Comparison of ENCODE assay signal across 13 cellular contexts in genomic region chr3:137768021-137768360, GRCh38. TPM values are rescaled to one million over a fixed set of nuclear protein-coding genes. Genes with fewer than 3 reads are reported as not detected.
DNase-seq lines count a peak whose midpoint lies in the region; ATAC-seq, FAIRE-seq and TF ChIP-seq lines count a peak whose summit lies in the region.
"Had no signal": no experiment of that assay in that cellular context is flagged by ENCODE, and none has a peak within 500 bp of the region (broad histone marks: within the 10 kb centered on the region; RNA-seq: fewer than 3 reads in every experiment).

No MANE protein-coding gene starts in this region.

- DNase-seq in A549 (ENCODE audit: low read depth in 1 of 2, low spot score in 1 of 2) (no peak), esophagus muscularis mucosa (ENCODE audit: extremely low spot score) (peak; percentile 85), neuronal stem cell (ENCODE audit: low spot score) (no peak), NCI-H345 (lab: John Stamatoyannopoulos, UW) (no peak), hippocampal formation (lab: John Stamatoyannopoulos, UW) (no peak)
- no peak for DNase-seq in activated CD4-positive, alpha-beta memory T cell treated with anti-CD3 and anti-CD28 coated beads for 36 hours
- no peak for DNase-seq in activated effector memory CD4-positive, alpha-beta T cell treated with Interleukin-2 at 50 U/mL for 16 hours
- DNase-seq: activated CD4-positive, alpha-beta T cell treated with anti-CD3 and anti-CD28 coated beads, Interleukin-2, amount 10 ng/mL, durations not matched to agents 24 days and 14 days; anterior cingulate cortex; CD4-positive, CD25-positive, alpha-beta regulatory T cell; NCI-H1092 treated with DMSO at 0.1 percent for 48 hours; OCI-M1 had no signal

- H3K27me3 Mint-ChIP-seq in activated CD4-positive, alpha-beta memory T cell treated with anti-CD3 and anti-CD28 coated beads for 36 hours: peaks cover 80% of the 10 kb centered on the region

- CTCF ChIA-PET in A549 (lab: Yijun Ruan, JAX): no interaction called here
- CTCF ChIA-PET in activated CD4-positive, alpha-beta memory T cell treated with anti-CD3 and anti-CD28 coated beads for 36 hours (lab: Charles Lee): no interaction called here

- no peak for TF ChIP-seq RAD21 in A549 (conservative IDR thresholded peaks at IDR 0.05 in 1 of 2, IDR thresholded peaks at IDR 0.05 in 1 of 2)

- H3K4me1 ChIP-seq in A549: peaks cover 19% of the 10 kb centered on the region; the same call in 1 of the 3 replicates
- peaks cover 88% of the 10 kb centered on the region for H3K4me1 ChIP-seq in HUES48 (ENCODE audit: control insufficient read depth, insufficient read depth, low read length)
- peaks cover 24 to 79% (median 67%) of the 10 kb centered on the region in 4 donors for H3K4me1 ChIP-seq in esophagus muscularis mucosa
- peaks cover 5 to 45% of the 10 kb centered on the region in 2 donors for H3K4me1 ChIP-seq in neuronal stem cell (ENCODE audit: control insufficient read depth in 2 of 2, insufficient read depth in 1 of 2, low read depth in 1 of 2, low read length in 2 of 2)

- H3K9me3 Mint-ChIP-seq in activated CD4-positive, alpha-beta memory T cell treated with anti-CD3 and anti-CD28 coated beads for 36 hours: no peaks in the 10 kb centered on the region

- H2BK12ac ChIP-seq in neuronal stem cell (ENCODE audit: low read length): no peak overlapping the region

- H2AFZ ChIP-seq in neuronal stem cell (ENCODE audit: low read length): peak overlapping the region; percentile 52

- peak overlapping the region; percentile 82 for H3K18ac ChIP-seq in neuronal stem cell (ENCODE audit: low read length)

- H4K91ac ChIP-seq in neuronal stem cell (ENCODE audit: low read depth, low read length, poor library complexity): no peak overlapping the region

- H3K23ac ChIP-seq in neuronal stem cell (ENCODE audit: low read depth, low read length, poor library complexity): no peak overlapping the region

- intact Hi-C loops in esophagus muscularis mucosa (cut with DNase I): no loop called here
- intact Hi-C loops in activated CD4-positive, alpha-beta memory T cell treated with anti-CD3 and anti-CD28 coated beads for 36 hours (cut with micrococcal nuclease): loop anchor here (5.0 kb wide), 1 partner anchor 1179 kb away; the partner anchor contains the start of genes FOXL2 and FOXL2NB

- no peaks in the 10 kb centered on the region for H3K79me1 ChIP-seq in neuronal stem cell (ENCODE audit: low read depth, low read length)

- H3K4me3 Mint-ChIP-seq in activated CD4-positive, alpha-beta memory T cell treated with anti-CD3 and anti-CD28 coated beads for 36 hours: no peak overlapping the region
- H3K4me3 Mint-ChIP-seq: activated CD4-positive, alpha-beta T cell treated with anti-CD3 and anti-CD28 coated beads, Interleukin-2, amount 10 ng/mL, durations not matched to agents 24 days and 14 days had no signal

- TF ChIP-seq POLR2A in A549 (IDR thresholded peaks at IDR 0.05; ENCODE audit: low read length) (no peak), esophagus muscularis mucosa (IDR thresholded peaks at IDR 0.05; ENCODE audit: low read depth) (no peak)

- H2BK5ac ChIP-seq in neuronal stem cell (ENCODE audit: low read length): no peak overlapping the region

- H3K36me3 ChIP-seq in HUES48 (ENCODE audit: control insufficient read depth, insufficient read depth, low read length) (no peaks in the 10 kb centered on the region), esophagus muscularis mucosa (no peaks in the 10 kb centered on the region), neuronal stem cell (replicated peaks in 1 of 2; ENCODE audit: control insufficient read depth in 2 of 2, insufficient read depth in 2 of 2, low read length in 2 of 2) (no peaks in the 10 kb centered on the region)

- no peak overlapping the region for H2BK120ac ChIP-seq in neuronal stem cell (ENCODE audit: low read depth, low read length)

- POLR2A ChIA-PET in A549 (lab: Yijun Ruan, JAX): no interaction called here
- POLR2A ChIA-PET in activated CD4-positive, alpha-beta memory T cell treated with anti-CD3 and anti-CD28 coated beads for 36 hours (lab: Charles Lee): no interaction called here

- H4K8ac ChIP-seq in neuronal stem cell (ENCODE audit: low read depth, low read length): no peak overlapping the region

- no peak overlapping the region for H3K4ac ChIP-seq in neuronal stem cell (ENCODE audit: low read length)

- no peak for TF ChIP-seq EP300 in A549 (IDR thresholded peaks at IDR 0.05)
- TF ChIP-seq EP300 in esophagus muscularis mucosa (IDR thresholded peaks at IDR 0.05): no peak

- H2BK15ac ChIP-seq in neuronal stem cell (ENCODE audit: low read length): no peak overlapping the region

- no peak overlapping the region for H3K14ac ChIP-seq in neuronal stem cell (ENCODE audit: low read length)

- H3K4me1 Mint-ChIP-seq in activated CD4-positive, alpha-beta memory T cell treated with anti-CD3 and anti-CD28 coated beads for 36 hours (ENCODE audit: low read depth): peaks cover 12% of the 10 kb centered on the region

- H3K27ac ChIP-seq in A549 (no peak overlapping the region), HUES48 (ENCODE audit: low read depth, low read length) (no peak overlapping the region), esophagus muscularis mucosa (replicated peaks in 1 of 4) (no peak overlapping the region), neuronal stem cell (replicated peaks; ENCODE audit: low read length) (no peak overlapping the region)

- no peaks in the 10 kb centered on the region for H3K9me3 ChIP-seq in A549
- no peaks in the 10 kb centered on the region for H3K9me3 ChIP-seq in HUES48 (ENCODE audit: control insufficient read depth, insufficient read depth, low read length)
- no peaks in the 10 kb centered on the region for H3K9me3 ChIP-seq in esophagus muscularis mucosa
- H3K9me3 ChIP-seq in neuronal stem cell (replicated peaks in 1 of 2; ENCODE audit: control insufficient read depth in 2 of 2, insufficient read depth in 1 of 2, low read depth in 1 of 2, low read length in 2 of 2): no peaks in the 10 kb centered on the region

- ATAC-seq in A549: 0 out of 6 replicates have a peak, but pooled peaks of 1 of the 2 experiments have one; percentile 26

- H3K27me3 ChIP-seq in HUES48 (ENCODE audit: control insufficient read depth, insufficient read depth, low read length) (peaks cover 100% of the 10 kb centered on the region), esophagus muscularis mucosa (peaks cover 0 to 98% (median 76%) of the 10 kb centered on the region in 4 donors), neuronal stem cell (ENCODE audit: control insufficient read depth in 3 of 3, insufficient read depth in 3 of 3, low read depth in 1 of 3, low read length in 3 of 3) (peaks cover 54 to 100% (median 92%) of the 10 kb centered on the region in 3 experiments)

- no peak overlapping the region for H3K9ac ChIP-seq in HUES48 (ENCODE audit: low read depth, low read length)
- H3K9ac ChIP-seq in neuronal stem cell (ENCODE audit: low read depth, low read length, poor library complexity): no peak overlapping the region

- H3K4me2 ChIP-seq in A549 (peak overlapping the region; percentile 61), neuronal stem cell (ENCODE audit: insufficient read depth, low read length, poor library complexity, severe bottlenecking) (peak overlapping the region; percentile 54)

- H3K4me3 ChIP-seq in A549 (peak overlapping the region; percentile 22; the same call in 2 of the 3 replicates), HUES48 (ENCODE audit: low read depth, low read length) (peak overlapping the region; percentile 48), esophagus muscularis mucosa (peak overlapping the region; percentile 38 to 49 (median 47)), neuronal stem cell (ENCODE audit: low read length in 2 of 2) (no peak overlapping the region)

- no peak overlapping the region for H3K27ac Mint-ChIP-seq in activated CD4-positive, alpha-beta memory T cell treated with anti-CD3 and anti-CD28 coated beads for 36 hours
- H3K27ac Mint-ChIP-seq: activated CD4-positive, alpha-beta T cell treated with anti-CD3 and anti-CD28 coated beads, Interleukin-2, amount 10 ng/mL, durations not matched to agents 24 days and 14 days; CD4-positive, CD25-positive, alpha-beta regulatory T cell had no signal

- H3K36me3 Mint-ChIP-seq in activated CD4-positive, alpha-beta memory T cell treated with anti-CD3 and anti-CD28 coated beads for 36 hours: peaks cover 2% of the 10 kb centered on the region
- H3K36me3 Mint-ChIP-seq: CD4-positive, CD25-positive, alpha-beta regulatory T cell had no signal

- TF ChIP-seq CTCF in A549 (IDR thresholded peaks at IDR 0.05): no peak
- TF ChIP-seq CTCF in esophagus muscularis mucosa (IDR thresholded peaks at IDR 0.05): no peak

- WGBS in A549 (ENCODE audit: missing lambda C conversion rate): 0% methylated on average over 7 of the region's 17 CpGs
- WGBS in esophagus muscularis mucosa: 0% methylated on average over 10 of the region's 17 CpGs
- WGBS in neuronal stem cell (ENCODE audit: extremely low coverage in 2 of 2, insufficient read length in 2 of 2, insufficient replicate concordance in 1 of 2), 2 donors: no CpG with 5 or more reads among the region's 17 CpGs

- H2AK5ac ChIP-seq in neuronal stem cell (ENCODE audit: low read depth, low read length): peak overlapping the region; percentile 88

- FAIRE-seq in A549 (lab: Jason Lieb, UNC): no peak

TF ChIP-seq in A549, 52 proteins besides CTCF, POLR2A, EP300 and RAD21 (continues in another document):
- TF ChIP-seq RFX5 (IDR thresholded peaks at IDR 0.05) (no peak), HES2 (IDR thresholded peaks at IDR 0.05) (no peak), FOSB (CRISPR knock-in tag; IDR thresholded peaks at IDR 0.05) (no peak), ELK1 (IDR thresholded peaks at IDR 0.05; ENCODE audit: low read depth, low read length) (no peak)

RNA-seq across cellular contexts. Expression of gene SOX14, which starts 3.9 kb away (rescaled TPM):
- polyA plus RNA-seq in A549 (2011; rRNA removed): not detected in 2 replicates
- not detected in 2 replicates for polyA plus RNA-seq in A549 (2012; cell fraction: cytosol; rRNA removed)
- polyA plus RNA-seq in A549 (2012; cell fraction: nucleus; rRNA removed): not detected in 2 replicates
- polyA plus RNA-seq in A549 (2017; fragmentation: RNase III; extraction: RNeasy Plus Mini Kit Qiagen cat#74134 plus additional on column Dnase treatment): not detected in 3 replicates
- not detected in 2 replicates for polyA minus RNA-seq in A549 (2011; rRNA and poly(A)+ RNA removed)
- total RNA-seq in esophagus muscularis mucosa: not detected
- polyA plus RNA-seq in neuronal stem cell (2013, experiment 1 of 2): 0.01 TPM
- 0.01 TPM for polyA plus RNA-seq in neuronal stem cell (2013, experiment 2 of 2)
- total RNA-seq in activated CD4-positive, alpha-beta memory T cell treated with anti-CD3 and anti-CD28 coated beads for 36 hours: not detected
- total RNA-seq: activated CD4-positive, alpha-beta T cell treated with anti-CD3 and anti-CD28 coated beads, Interleukin-2, amount 10 ng/mL, durations not matched to agents 24 days and 14 days; CD4-positive, CD25-positive, alpha-beta regulatory T cell had no signal
- polyA plus RNA-seq: CD4-positive, CD25-positive, alpha-beta regulatory T cell had no signal

Comparison
In these comparisons a context has a peak if more than half of its experiments do, and no peak if none do; other contexts are left out.
1. H3K4me3 ChIP-seq: peak in A549 (single experiment), HUES48 (single experiment) and esophagus muscularis mucosa (4 of 4); none in neuronal stem cell (0 of 2).